ENCODE assay signal across 9 cellular contexts in genomic region chr4:87333267-87333666, GRCh38. TPM values are rescaled to one million over a fixed set of nuclear protein-coding genes. Genes with fewer than 3 reads are reported as not detected.
"Had no signal": no experiment of that assay in that cellular context is flagged by ENCODE, and none has a peak within 500 bp of the region (broad histone marks: within the 10 kb centered on the region; RNA-seq: fewer than 3 reads in every experiment).

No MANE protein-coding gene starts in this region.

- H3K27me3 Mint-ChIP-seq: IgD-negative memory B cell had no signal

- H2AFZ ChIP-seq: GM23248 had no signal

- ATAC-seq: HCT116 had no signal

- H3K27ac ChIP-seq: GM23248 had no signal

- H3K4me1 Mint-ChIP-seq: IgD-negative memory B cell had no signal

- FAIRE-seq: HTR-8/SVneo had no signal

- DNase-seq: GM23248, GOT3, H7, KG1 had no signal

- H3K4me3 ChIP-seq: GM23248, HAP-1 had no signal

- H3K9ac ChIP-seq: GM23248 had no signal

RNA-seq across cellular contexts. Expression of gene HSD17B13, which starts 10.6 kb away (rescaled TPM):
- total RNA-seq: GM23248, HT-29 had no signal
- polyA plus RNA-seq: GM23248, IgD-negative memory B cell had no signal
